Comparison of ENCODE assay signal across 14 cellular contexts in genomic region chr1:235563513-235563912, GRCh38.
DNase-seq lines count a peak whose midpoint lies in the region; ATAC-seq lines count a peak whose summit lies in the region.
"Had no signal": no experiment of that assay in that cellular context is flagged by ENCODE, and none has a peak within 500 bp of the region (broad histone marks: within the 10 kb centered on the region; RNA-seq: fewer than 3 reads in every experiment).

No MANE protein-coding gene starts in this region.

- ATAC-seq in HG03097 (IDR thresholded peaks at IDR 0.05; ENCODE audit: low FRiP score, unreplicated experiment) (no peak), HG02610 (IDR thresholded peaks at IDR 0.05; ENCODE audit: unreplicated experiment) (no peak), HG03175 (IDR thresholded peaks at IDR 0.05; ENCODE audit: unreplicated experiment) (no peak)

- DNase-seq in AML-193 (lab: John Stamatoyannopoulos, UW) (peak; percentile 47 to 57), GF-D8 (lab: John Stamatoyannopoulos, UW) (peak; percentile 57), NOMO-1 treated with DMSO at 0.1 percent for 48 hours (lab: John Stamatoyannopoulos, UW; ENCODE audit: unreplicated experiment) (peak; percentile 26), SKM-1 treated with dmso at 0.1 percent for 144 hours (lab: John Stamatoyannopoulos, UW; ENCODE audit: unreplicated experiment) (peak; percentile 23)
- DNase-seq: BE2C; CD4-positive, alpha-beta memory T cell; COR-L47; DND-41; GDM1; HCEC 1CT; HFFc6 had no signal
